ENCODE assay signal across 13 cellular contexts in the genomic region with DNA sequence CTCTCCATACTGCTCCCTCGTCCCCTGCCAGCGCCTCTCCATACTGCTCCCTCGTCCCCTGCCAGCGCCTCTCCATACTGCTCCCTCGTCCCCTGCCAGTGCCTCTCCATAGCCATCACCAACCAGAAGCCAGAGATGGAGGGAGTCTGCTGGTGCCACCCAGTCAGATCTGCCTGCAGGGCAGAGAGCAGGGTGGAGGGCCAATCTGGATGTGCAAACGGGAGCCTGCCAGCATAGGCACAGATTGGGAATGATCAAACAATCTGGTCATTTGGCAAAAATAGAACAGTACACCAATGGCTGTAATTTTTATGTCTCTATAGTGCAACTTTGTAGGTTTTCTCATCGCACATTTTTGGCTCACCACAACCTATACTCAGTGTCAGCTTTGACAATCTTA.
A peak's percentile ranks its signal among the peaks of the same experiment; 100 is the strongest.
DNase-seq lines count a peak whose midpoint lies in the region; ATAC-seq and TF ChIP-seq lines count a peak whose summit lies in the region.
"Had no signal": no experiment of that assay in that cellular context is flagged by ENCODE, and none has a peak within 500 bp of the region (broad histone marks: within the 10 kb centered on the region; RNA-seq: fewer than 3 reads in every experiment).

No MANE protein-coding gene starts in this region.

- H3K36me3 ChIP-seq in BLaER1 (no peaks in the 10 kb centered on the region), RWPE2 (ENCODE audit: low read depth) (no peaks in the 10 kb centered on the region)
- H3K36me3 ChIP-seq: adrenal gland, SJSA1 had no signal

- CTCF ChIA-PET in CD4-positive, alpha-beta T cell (lab: Charles Lee): no interaction called here

- H3K27me3 ChIP-seq in BLaER1: no peaks in the 10 kb centered on the region
- no peaks in the 10 kb centered on the region for H3K27me3 ChIP-seq in CD4-positive, alpha-beta T cell (ENCODE audit: control insufficient read depth, insufficient read depth, low read length)
- H3K27me3 ChIP-seq in RWPE2 (ENCODE audit: insufficient read depth, poor library complexity, severe bottlenecking): peaks cover 30% of the 10 kb centered on the region

- peak overlapping the region; percentile 87 for H3K4me2 ChIP-seq in BLaER1

- peak overlapping the region; percentile 36; the same call in 1 of the 2 replicates for H3K4me3 ChIP-seq in BLaER1
- H3K4me3 ChIP-seq in RWPE2 (ENCODE audit: severe bottlenecking): no peak overlapping the region
- H3K4me3 ChIP-seq: adrenal gland, lung, SJSA1 had no signal

- peak overlapping the region; percentile 87 for H3K27ac ChIP-seq in BLaER1
- H3K27ac ChIP-seq in CD4-positive, alpha-beta T cell (ENCODE audit: low read depth, low read length): no peak overlapping the region
- H3K27ac ChIP-seq in RWPE2 (ENCODE audit: poor library complexity, severe bottlenecking): no peak overlapping the region
- H3K27ac ChIP-seq: adrenal gland, SJSA1 had no signal

- H3K4me1 ChIP-seq in BLaER1 (peaks cover 100% of the 10 kb centered on the region), RWPE2 (ENCODE audit: insufficient read depth, poor library complexity, severe bottlenecking) (no peaks in the 10 kb centered on the region)

- H3K27me3 Mint-ChIP-seq in CD4-positive, alpha-beta T cell: no peaks in the 10 kb centered on the region

- DNase-seq in CD4-positive, alpha-beta T cell: no peak
- DNase-seq in RWPE2 (ENCODE audit: low spot score) (peak; percentile 23), mesenteric fat pad (ENCODE audit: low spot score) (peak; percentile 47)
- no peak for DNase-seq in activated CD4-positive, alpha-beta T cell treated with anti-CD3 and anti-CD28 coated beads, Interleukin-2, amount 50 U/mL, for 4 hours
- DNase-seq: adrenal gland, foreskin melanocyte, NCI-H1436 treated with DMSO at 0.1 percent for 48 hours, NCI-H226 had no signal

- peaks cover 86% of the 10 kb centered on the region for H3K4me1 Mint-ChIP-seq in CD4-positive, alpha-beta T cell (ENCODE audit: low read depth)

- H4K20me1 ChIP-seq in BLaER1: no peaks in the 10 kb centered on the region

- H3K4me3 Mint-ChIP-seq in CD4-positive, alpha-beta T cell: peak overlapping the region; percentile 75

- H3K9me3 Mint-ChIP-seq in CD4-positive, alpha-beta T cell: no peaks in the 10 kb centered on the region

- H3K9me3 ChIP-seq in BLaER1 (no peaks in the 10 kb centered on the region), RWPE2 (ENCODE audit: severe bottlenecking) (no peaks in the 10 kb centered on the region)
- no peaks in the 10 kb centered on the region for H3K9me3 ChIP-seq in CD4-positive, alpha-beta T cell (ENCODE audit: control insufficient read depth, low read length)
- H3K9me3 ChIP-seq: adrenal gland had no signal

- H3K9ac ChIP-seq in BLaER1: peak overlapping the region; percentile 25; the same call in 1 of the 2 replicates

- intact Hi-C loops in CD4-positive, alpha-beta T cell (cut with DNase I, micrococcal nuclease): loop anchor here (2.0 to 5.0 kb wide), 2 partner anchors 17 to 51 kb away; no protein-coding TSS in a partner anchor

- H3K36me3 Mint-ChIP-seq in CD4-positive, alpha-beta T cell (ENCODE audit: low read depth): no peaks in the 10 kb centered on the region

- no peak for ATAC-seq in CD4-positive, alpha-beta T cell (ENCODE audit: poor library complexity)
- ATAC-seq in RWPE2 (ENCODE audit: low read depth) (no peak), HG03196 (IDR thresholded peaks at IDR 0.05; ENCODE audit: unreplicated experiment) (no peak), GM18867 (IDR thresholded peaks at IDR 0.05; ENCODE audit: unreplicated experiment) (no peak)

- peak overlapping the region; percentile 89 for H3K27ac Mint-ChIP-seq in CD4-positive, alpha-beta T cell

- POLR2A ChIA-PET in CD4-positive, alpha-beta T cell (lab: Charles Lee): interaction anchor here (0.6 to 1.7 kb wide), 6 partner anchors 8 to 71 kb away, joined by 3 to 31 read pairs (median 5); no protein-coding TSS in a partner anchor

- no peak for TF ChIP-seq CTCF in CD4-positive, alpha-beta T cell (IDR thresholded peaks at IDR 0.05)
- TF ChIP-seq CTCF in RWPE2 (IDR thresholded peaks at IDR 0.05; ENCODE audit: poor library complexity, severe bottlenecking): no peak

Comparison
In these comparisons a context has a peak if more than half of its experiments do, and no peak if none do; other contexts are left out.
1. DNase-seq: peak in RWPE2 (single experiment) and mesenteric fat pad (single experiment); none in CD4-positive, alpha-beta T cell (0 of 10) and activated CD4-positive, alpha-beta T cell treated with anti-CD3 and anti-CD28 coated beads, Interleukin-2, amount 50 U/mL, for 4 hours (0 of 2).